Comparison of ENCODE assay signal across 11 cellular contexts in the genomic region with DNA sequence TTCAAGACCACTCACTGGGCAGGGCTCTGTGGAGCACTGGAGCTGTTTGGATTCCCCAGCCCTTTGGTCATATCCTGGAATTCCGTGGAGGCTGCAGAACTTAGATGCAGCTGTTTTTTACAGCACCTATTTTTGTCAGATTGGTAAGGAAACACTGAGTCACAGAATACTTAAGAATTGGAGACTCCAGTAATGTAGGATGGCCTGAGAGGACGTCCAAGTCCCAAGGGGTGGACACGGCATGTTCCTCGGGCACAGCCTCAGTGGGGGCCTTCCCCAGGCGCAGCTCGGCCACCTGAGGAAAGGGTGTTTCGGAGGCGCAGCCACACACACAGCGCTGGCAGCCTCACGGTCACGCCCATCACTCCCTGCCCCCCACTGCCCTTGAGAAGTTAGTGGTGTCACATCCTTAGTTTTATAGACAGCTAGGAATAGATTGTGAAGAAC. TPM values are rescaled to one million over a fixed set of nuclear protein-coding genes. Genes with fewer than 3 reads are reported as not detected.
DNase-seq lines count a peak whose midpoint lies in the region; ATAC-seq and TF ChIP-seq lines count a peak whose summit lies in the region.
"Had no signal": no experiment of that assay in that cellular context is flagged by ENCODE, and none has a peak within 500 bp of the region (broad histone marks: within the 10 kb centered on the region; RNA-seq: fewer than 3 reads in every experiment).

No MANE protein-coding gene starts in this region.

- H3K27me3 ChIP-seq in ascending aorta (no peaks in the 10 kb centered on the region), right cardiac atrium (ENCODE audit: control insufficient read depth, insufficient read depth) (no peaks in the 10 kb centered on the region), stomach (no peaks in the 10 kb centered on the region), Peyer's patch (no peaks in the 10 kb centered on the region)

- DNase-seq in HCEC 1CT (peak; percentile 87), ascending aorta (ENCODE audit: low spot score in 2 of 2) (peak in 1 of 2 donors; percentile 84), right cardiac atrium (peak; percentile 43 to 75 (median 74)), stomach (no peak), cortex of kidney (lab: John Stamatoyannopoulos, UW) (no peak), Peyer's patch (no peak)
- DNase-seq: activated B cell treated with CpG ODN at 0.5 μM for 24 hours, GF-D8, NCI-H510A treated with DMSO at 0.1 percent for 48 hours had no signal

- no peak for TF ChIP-seq POLR2A in stomach (IDR thresholded peaks at IDR 0.05)
- TF ChIP-seq POLR2A in GM18505 (IDR thresholded peaks at IDR 0.05; ENCODE audit: borderline replicate concordance, extremely low read depth, insufficient read depth, insufficient read length) = no peak
- no peak for TF ChIP-seq POLR2A in Peyer's patch (IDR thresholded peaks at IDR 0.05)

- no peak for TF ChIP-seq EP300 in stomach (IDR thresholded peaks at IDR 0.05)

- H3K9me3 ChIP-seq in ascending aorta (no peaks in the 10 kb centered on the region), right cardiac atrium (ENCODE audit: control insufficient read depth, low read length) (no peaks in the 10 kb centered on the region), stomach (no peaks in the 10 kb centered on the region), Peyer's patch (no peaks in the 10 kb centered on the region)

- ATAC-seq in right cardiac atrium (peak; percentile 76 to 82), GM18505 (IDR thresholded peaks at IDR 0.05; ENCODE audit: unreplicated experiment) (no peak), HG03354 (IDR thresholded peaks at IDR 0.05; ENCODE audit: poor library complexity, severe bottlenecking, unreplicated experiment) (no peak)

- peaks cover 5 to 22% of the 10 kb centered on the region in 2 donors for H3K36me3 ChIP-seq in ascending aorta
- peaks cover 4 to 40% (median 36%) of the 10 kb centered on the region in 4 donors for H3K36me3 ChIP-seq in stomach
- peaks cover 0 to 25% (median 0%) of the 10 kb centered on the region in 3 donors for H3K36me3 ChIP-seq in Peyer's patch

- no peak for TF ChIP-seq CTCF in ascending aorta (IDR thresholded peaks at IDR 0.05)
- TF ChIP-seq CTCF in stomach (IDR thresholded peaks at IDR 0.05) = no peak
- no peak for TF ChIP-seq CTCF in Peyer's patch (IDR thresholded peaks at IDR 0.05)

- H3K4me1 ChIP-seq in ascending aorta (peaks cover 7 to 23% of the 10 kb centered on the region in 2 donors), right cardiac atrium (ENCODE audit: control insufficient read depth, insufficient read depth, low read length) (peaks cover 2% of the 10 kb centered on the region), stomach (peaks cover 13 to 52% (median 37%) of the 10 kb centered on the region in 4 donors), Peyer's patch (no peaks in the 10 kb centered on the region)

- H3K4me3 ChIP-seq in ascending aorta (no peak overlapping the region), right cardiac atrium (ENCODE audit: low read length) (no peak overlapping the region), stomach (no peak overlapping the region), Peyer's patch (no peak overlapping the region)

- intact Hi-C loops in ascending aorta (cut with DNase I) = loop anchor here (1.0 kb wide), 1 partner anchor 46 kb away; the partner anchor contains the start of gene FLCN
- intact Hi-C loops in right cardiac atrium (cut with DNase I) = no loop called here
- intact Hi-C loops in stomach (cut with DNase I; ENCODE audit: low total_unique reads) = no loop called here

- peak overlapping the region; percentile 61 to 70 for H3K27ac ChIP-seq in ascending aorta
- peak overlapping the region; percentile 4 for H3K27ac ChIP-seq in right cardiac atrium (ENCODE audit: low read length)
- H3K27ac ChIP-seq in stomach = peak overlapping the region; percentile 30 to 79 (median 68)
- peak overlapping the region in 2 of 4 donors; percentile 57 to 59 for H3K27ac ChIP-seq in Peyer's patch

- 34% methylated on average over 11 of the region's 11 CpGs for WGBS in right cardiac atrium
- 59 to 80% (median 67%) methylated on average over 11 of the region's 11 CpGs for WGBS in stomach, 5 donors

RNA-seq across cellular contexts. Expression of gene PLD6, which starts 14.8 kb away (rescaled TPM):
- total RNA-seq in ascending aorta = 0.32 TPM
- total RNA-seq in right cardiac atrium = 1 to 10 TPM; 3.8 to 5.4 (median 4.0) TPM
- polyA plus RNA-seq in right cardiac atrium = 2.9 TPM
- 1 to 10 TPM in 3 of 5 donors, not detected in 2; 1.1 to 2.8 (median 1.3) TPM for total RNA-seq in stomach
- polyA plus RNA-seq in stomach = 1 to 10 TPM; 1.2 to 3.0 (median 1.5) TPM
- 1 to 10 TPM in 2 of 4 donors, not detected in 2; 1.6 to 3.5 TPM for total RNA-seq in Peyer's patch

RNA-seq across cellular contexts. Expression of gene FLCN, which starts 45.6 kb away (rescaled TPM):
- total RNA-seq in ascending aorta (48.6 TPM), right cardiac atrium (10 to 100 TPM; 22.9 to 55.7 (median 30.7) TPM), stomach (100 to 1,000 TPM in 2 of 5 donors, 10 to 100 TPM in 3; 41.6 to 378 (median 65.8) TPM), Peyer's patch (100 to 1,000 TPM; 186 to 243 (median 210) TPM)
- polyA plus RNA-seq in right cardiac atrium (30.7 TPM), stomach (10 to 100 TPM in 1 of 3 donors, 1 to 10 TPM in 2; 6.9 to 11.8 (median 9.8) TPM)

Comparison
In these comparisons a context has a peak if more than half of its experiments do, and no peak if none do; other contexts are left out.
1. DNase-seq: peak in HCEC 1CT (single experiment) and right cardiac atrium (3 of 3); none in stomach (single experiment), cortex of kidney (single experiment) and Peyer's patch (0 of 3).
2. ATAC-seq: peak in right cardiac atrium (2 of 2); none in GM18505 (single experiment) and HG03354 (single experiment).